3 cellular contexts compared by ENCODE assay signal in genomic region chr20:64165866-64166600, GRCh38.
TF ChIP-seq lines count a peak whose summit lies in the region.

No MANE protein-coding gene starts in this region.

TF ChIP-seq in SK-N-SH, 30 proteins besides CTCF, POLR2A, EP300 and RAD21:
- TF ChIP-seq USF1 (IDR thresholded peaks at IDR 0.05; ENCODE audit: borderline replicate concordance, low read depth) (no peak), USF2 (IDR thresholded peaks at IDR 0.05; ENCODE audit: borderline replicate concordance, low read depth, low read length) (no peak), GATA2 (CRISPR knock-in tag; IDR thresholded peaks at IDR 0.05) (peak; percentile 47), MXI1 (IDR thresholded peaks at IDR 0.05; ENCODE audit: low read depth, low read length) (peak; percentile 32; the same call in 1 of the 2 replicates), FOXJ3 (CRISPR knock-in tag; IDR thresholded peaks at IDR 0.05) (0 out of 2 replicates have a peak, but pooled peaks have one; percentile 60)

TF ChIP-seq in SK-N-SH treated with all-trans-retinoic acid at 6 μM for 48 hours, 23 proteins besides CTCF, POLR2A, EP300 and RAD21:
- TF ChIP-seq TSHZ2 (CRISPR knock-in tag; IDR thresholded peaks at IDR 0.05) (no peak), CSDC2 (CRISPR knock-in tag; IDR thresholded peaks at IDR 0.05) (no peak), TCF4 (CRISPR knock-in tag; IDR thresholded peaks at IDR 0.05; ENCODE audit: borderline replicate concordance) (no peak), ZNF565 (CRISPR knock-in tag; conservative IDR thresholded peaks at IDR 0.05; ENCODE audit: low read depth) (no peak), OSR1 (CRISPR knock-in tag; IDR thresholded peaks at IDR 0.05) (no peak)
TF ChIP-seq in SK-N-SH treated with all-trans-retinoic acid at 6 μM for 48 hours: peak in this region for 0.

TF ChIP-seq in K562, 482 proteins besides CTCF, POLR2A, EP300 and RAD21:
- TF ChIP-seq ETS1 (conservative IDR thresholded peaks at IDR 0.05; ENCODE audit: control insufficient read depth, low read depth, low read length) (no peak), CBFA2T3 (IDR thresholded peaks at IDR 0.05) (peak; percentile 19; the same call in 1 of the 2 replicates)
